ENCODE assay signal across 10 cellular contexts in genomic region chr17:43456661-43457361, GRCh38. TPM values are rescaled to one million over a fixed set of nuclear protein-coding genes. Genes with fewer than 3 reads are reported as not detected.
DNase-seq lines count a peak whose midpoint lies in the region; ATAC-seq, FAIRE-seq and TF ChIP-seq lines count a peak whose summit lies in the region.
"Had no signal": no experiment of that assay in that cellular context is flagged by ENCODE, and none has a peak within 500 bp of the region (broad histone marks: within the 10 kb centered on the region; RNA-seq: fewer than 3 reads in every experiment).

No MANE protein-coding gene starts in this region.

- H4K20me1 ChIP-seq in keratinocyte (ENCODE audit: control insufficient read depth, extremely low read depth, insufficient read depth, low read length): no peaks in the 10 kb centered on the region

- TF ChIP-seq CTCF in keratinocyte (optimal IDR thresholded peaks at IDR 0.05 in 1 of 3, IDR thresholded peaks at IDR 0.05 in 1 of 3, conservative IDR thresholded peaks at IDR 0.05 in 1 of 3; ENCODE audit: extremely low read depth in 1 of 3, insufficient read depth in 2 of 3, low read length in 3 of 3): no peak

- dilution Hi-C loops in keratinocyte (cut with MboI; ENCODE audit: extremely low pct_ligation_motif_present, low sequenced_read_pairs): no loop called here

- H3K4me1 ChIP-seq in ACC112 (ENCODE audit: control insufficient read depth, insufficient read depth, low read length, unreplicated experiment) (peaks cover 18% of the 10 kb centered on the region), keratinocyte (ENCODE audit: control insufficient read depth, extremely low read depth, insufficient read depth, low read length) (peaks cover 25% of the 10 kb centered on the region)

- H3K36me3 ChIP-seq in ACC112 (ENCODE audit: insufficient read depth, low read length): no peaks in the 10 kb centered on the region
- H3K36me3 ChIP-seq in keratinocyte (ENCODE audit: control insufficient read depth in 2 of 2, extremely low read depth in 1 of 2, insufficient read depth in 2 of 2, low read length in 2 of 2): no peaks in the 10 kb centered on the region

- H3K9me3 ChIP-seq in keratinocyte (ENCODE audit: control insufficient read depth, low read depth, low read length): no peaks in the 10 kb centered on the region

- H2AFZ ChIP-seq in ACC112 (ENCODE audit: low read length, unreplicated experiment) (peak overlapping the region; percentile 59), keratinocyte (ENCODE audit: control insufficient read depth, low read length) (peak overlapping the region; percentile 44)

- in situ Hi-C loops in KBM-7 (cut with MboI; ENCODE audit: low pct_unique_long_range_greater_than_20kb, low sequenced_read_pairs): no loop called here

- peak; percentile 75 for DNase-seq in KBM-7
- DNase-seq in keratinocyte (ENCODE audit: low read depth, low spot score): no peak
- no peak for DNase-seq in activated CD8-positive, alpha-beta memory T cell treated with anti-CD3 and anti-CD28 coated beads for 24 hours
- no peak for DNase-seq in caudate nucleus (lab: John Stamatoyannopoulos, UW)
- no peak for DNase-seq in activated T-helper 1 cell treated with anti-CD3 and anti-CD28 coated beads, Interleukin-12 subunit alpha, Interleukin-12 subunit beta, Interleukin-2, Interleukin-4 antibody, amounts not matched to agents 30 ng/mL and 10 ng/mL and 1 ng/mL, durations not matched to agents 14 hours and 24 hours and 36 hours (ENCODE audit: low spot score)
- no peak for DNase-seq in NCI-H345 treated with DMSO at 0.1 percent for 48 hours (lab: John Stamatoyannopoulos, UW; ENCODE audit: unreplicated experiment)
- DNase-seq: activated naive CD4-positive, alpha-beta T cell treated with anti-CD3 and anti-CD28 coated beads, Interleukin-2, amount 50 U/mL, for 16 hours; H7 had no signal

- no peaks in the 10 kb centered on the region for H3K27me3 ChIP-seq in ACC112 (ENCODE audit: insufficient read depth, low read length)
- H3K27me3 ChIP-seq in keratinocyte (ENCODE audit: control insufficient read depth, extremely low read depth, insufficient read depth, low read length): no peaks in the 10 kb centered on the region

- no peak overlapping the region; the same call in 1 of the 2 replicates for H3K4me3 ChIP-seq in ACC112 (ENCODE audit: low read depth, low read length)
- H3K4me3 ChIP-seq in keratinocyte (ENCODE audit: control insufficient read depth in 2 of 3, extremely low read depth in 1 of 3, insufficient read depth in 2 of 3, low read depth in 1 of 3, low read length in 3 of 3): no peak overlapping the region

- peak overlapping the region; percentile 33 for H3K27ac ChIP-seq in ACC112 (ENCODE audit: low read depth, low read length)
- H3K27ac ChIP-seq in keratinocyte (ENCODE audit: control insufficient read depth, insufficient read depth, low read length): peak overlapping the region; percentile 1
- no peak overlapping the region for H3K27ac ChIP-seq in caudate nucleus (ENCODE audit: low read depth, low read length)

- no peak overlapping the region for H3K27ac Mint-ChIP-seq in activated T-helper 17 cell treated with anti-CD3 and anti-CD28 coated beads, Interleukin-2, amount 50 U/mL, for 72 hours
- H3K27ac Mint-ChIP-seq in activated T-helper 1 cell treated with anti-CD3 and anti-CD28 coated beads, Interleukin-12 subunit alpha, Interleukin-12 subunit beta, Interleukin-2, Interleukin-4 antibody, amounts not matched to agents 30 ng/mL and 10 ng/mL and 1 ng/mL, durations not matched to agents 14 hours and 24 hours and 36 hours: no peak overlapping the region

- H3K79me2 ChIP-seq in ACC112 (ENCODE audit: control insufficient read depth, insufficient read depth, low read length, unreplicated experiment): no peaks in the 10 kb centered on the region
- H3K79me2 ChIP-seq in keratinocyte (ENCODE audit: control insufficient read depth, insufficient read depth, low read length): no peaks in the 10 kb centered on the region

- no peaks in the 10 kb centered on the region for H3K36me3 Mint-ChIP-seq in activated T-helper 17 cell treated with anti-CD3 and anti-CD28 coated beads, Interleukin-2, amount 50 U/mL, for 72 hours (ENCODE audit: low read depth)
- no peaks in the 10 kb centered on the region for H3K36me3 Mint-ChIP-seq in activated T-helper 1 cell treated with anti-CD3 and anti-CD28 coated beads, Interleukin-12 subunit alpha, Interleukin-12 subunit beta, Interleukin-2, Interleukin-4 antibody, amounts not matched to agents 30 ng/mL and 10 ng/mL and 1 ng/mL, durations not matched to agents 14 hours and 24 hours and 36 hours (ENCODE audit: low read depth)

- H3K4me3 Mint-ChIP-seq in activated T-helper 17 cell treated with anti-CD3 and anti-CD28 coated beads, Interleukin-2, amount 50 U/mL, for 72 hours: no peak overlapping the region
- H3K4me3 Mint-ChIP-seq in activated T-helper 1 cell treated with anti-CD3 and anti-CD28 coated beads, Interleukin-12 subunit alpha, Interleukin-12 subunit beta, Interleukin-2, Interleukin-4 antibody, amounts not matched to agents 30 ng/mL and 10 ng/mL and 1 ng/mL, durations not matched to agents 14 hours and 24 hours and 36 hours: no peak overlapping the region

- peaks cover 5% of the 10 kb centered on the region for H3K4me1 Mint-ChIP-seq in activated T-helper 17 cell treated with anti-CD3 and anti-CD28 coated beads, Interleukin-2, amount 50 U/mL, for 72 hours
- no peaks in the 10 kb centered on the region for H3K4me1 Mint-ChIP-seq in activated T-helper 1 cell treated with anti-CD3 and anti-CD28 coated beads, Interleukin-12 subunit alpha, Interleukin-12 subunit beta, Interleukin-2, Interleukin-4 antibody, amounts not matched to agents 30 ng/mL and 10 ng/mL and 1 ng/mL, durations not matched to agents 14 hours and 24 hours and 36 hours (ENCODE audit: low read depth)

- FAIRE-seq in keratinocyte (lab: Jason Lieb, UNC): peak; percentile 51

- no peaks in the 10 kb centered on the region for H3K9me1 ChIP-seq in keratinocyte (ENCODE audit: control insufficient read depth, extremely low read depth, insufficient read depth, low read length)

- H3K9ac ChIP-seq in keratinocyte (ENCODE audit: control insufficient read depth, extremely low read depth, insufficient read depth, low read length): no peak overlapping the region

- ATAC-seq in activated T-helper 17 cell treated with anti-CD3 and anti-CD28 coated beads, Interleukin-2, amount 50 U/mL, for 72 hours (replicated peaks): peak; percentile 31

- no peaks in the 10 kb centered on the region for H3K9me3 Mint-ChIP-seq in activated T-helper 17 cell treated with anti-CD3 and anti-CD28 coated beads, Interleukin-2, amount 50 U/mL, for 72 hours
- no peaks in the 10 kb centered on the region for H3K9me3 Mint-ChIP-seq in activated T-helper 1 cell treated with anti-CD3 and anti-CD28 coated beads, Interleukin-12 subunit alpha, Interleukin-12 subunit beta, Interleukin-2, Interleukin-4 antibody, amounts not matched to agents 30 ng/mL and 10 ng/mL and 1 ng/mL, durations not matched to agents 14 hours and 24 hours and 36 hours

- H3K27me3 Mint-ChIP-seq in activated T-helper 17 cell treated with anti-CD3 and anti-CD28 coated beads, Interleukin-2, amount 50 U/mL, for 72 hours: peaks cover 4% of the 10 kb centered on the region
- peaks cover 15% of the 10 kb centered on the region for H3K27me3 Mint-ChIP-seq in activated T-helper 1 cell treated with anti-CD3 and anti-CD28 coated beads, Interleukin-12 subunit alpha, Interleukin-12 subunit beta, Interleukin-2, Interleukin-4 antibody, amounts not matched to agents 30 ng/mL and 10 ng/mL and 1 ng/mL, durations not matched to agents 14 hours and 24 hours and 36 hours (ENCODE audit: insufficient read depth)

- intact Hi-C loops in activated T-helper 1 cell treated with anti-CD3 and anti-CD28 coated beads, Interleukin-12 subunit alpha, Interleukin-12 subunit beta, Interleukin-2, Interleukin-4 antibody, amounts not matched to agents 30 ng/mL and 10 ng/mL and 1 ng/mL, durations not matched to agents 14 hours and 24 hours and 36 hours (cut with micrococcal nuclease): no loop called here

- H3K4me2 ChIP-seq in keratinocyte (ENCODE audit: control insufficient read depth, extremely low read depth, insufficient read depth, low read depth, low read length): peak overlapping the region; percentile 25

RNA-seq across cellular contexts. Expression of gene DHX8, which starts 27.0 kb away (rescaled TPM):
- total RNA-seq in activated T-helper 17 cell treated with anti-CD3 and anti-CD28 coated beads, Interleukin-2, amount 50 U/mL, for 72 hours: 10 to 100 TPM; 34.0 to 51.1 TPM
- polyA plus RNA-seq in keratinocyte: 25.2 to 32.4 TPM (median 30.1 TPM) in 3 replicates
- polyA plus RNA-seq in keratinocyte (2011; ENCODE audit: low read depth): 43.2 TPM
- 21.2 and 25.9 TPM in 2 replicates for polyA plus RNA-seq in keratinocyte (2011; cell fraction: cytosol; rRNA removed)
- 50.0 and 52.1 TPM in 2 replicates for polyA plus RNA-seq in keratinocyte (2011; cell fraction: nucleus; rRNA removed)
- polyA plus RNA-seq in keratinocyte (2012; ENCODE audit: low replicate concordance): 21.6 and 30.5 TPM in 2 replicates
- polyA minus RNA-seq in keratinocyte: 33.1 to 75.5 TPM (median 60.5 TPM) in 3 replicates
- polyA minus RNA-seq in keratinocyte (2011; cell fraction: cytosol; rRNA and poly(A)+ RNA removed): 24.9 TPM
- 40.2 and 54.8 TPM in 2 replicates for polyA minus RNA-seq in keratinocyte (2011; cell fraction: nucleus; rRNA and poly(A)+ RNA removed)
- 57.0 and 59.8 TPM in 2 replicates for total RNA-seq in activated T-helper 1 cell treated with anti-CD3 and anti-CD28 coated beads, Interleukin-12 subunit alpha, Interleukin-12 subunit beta, Interleukin-2, Interleukin-4 antibody, amounts not matched to agents 30 ng/mL and 10 ng/mL and 1 ng/mL, durations not matched to agents 14 hours and 24 hours and 36 hours

RNA-seq across cellular contexts. Expression of gene ARL4D, which starts 58.0 kb away (rescaled TPM):
- total RNA-seq in activated T-helper 17 cell treated with anti-CD3 and anti-CD28 coated beads, Interleukin-2, amount 50 U/mL, for 72 hours: 1 to 10 TPM; 1.7 to 2.5 TPM
- polyA plus RNA-seq in keratinocyte: 36.5 to 49.1 TPM (median 43.1 TPM) in 3 replicates
- polyA plus RNA-seq in keratinocyte (2011; ENCODE audit: low read depth): 9.5 TPM
- 28.9 and 46.0 TPM in 2 replicates for polyA plus RNA-seq in keratinocyte (2011; cell fraction: cytosol; rRNA removed)
- polyA plus RNA-seq in keratinocyte (2011; cell fraction: nucleus; rRNA removed): 61.6 and 68.3 TPM in 2 replicates
- 40.7 and 45.9 TPM in 2 replicates for polyA plus RNA-seq in keratinocyte (2012; ENCODE audit: low replicate concordance)
- polyA minus RNA-seq in keratinocyte: 21.7 to 43.7 TPM (median 36.6 TPM) in 3 replicates
- polyA minus RNA-seq in keratinocyte (2011; cell fraction: cytosol; rRNA and poly(A)+ RNA removed): 32.8 TPM
- 26.6 and 27.1 TPM in 2 replicates for polyA minus RNA-seq in keratinocyte (2011; cell fraction: nucleus; rRNA and poly(A)+ RNA removed)
- total RNA-seq in activated T-helper 1 cell treated with anti-CD3 and anti-CD28 coated beads, Interleukin-12 subunit alpha, Interleukin-12 subunit beta, Interleukin-2, Interleukin-4 antibody, amounts not matched to agents 30 ng/mL and 10 ng/mL and 1 ng/mL, durations not matched to agents 14 hours and 24 hours and 36 hours: 3.2 and 4.0 TPM in 2 replicates
